ENCODE assay signal across 31 cellular contexts in the genomic region with DNA sequence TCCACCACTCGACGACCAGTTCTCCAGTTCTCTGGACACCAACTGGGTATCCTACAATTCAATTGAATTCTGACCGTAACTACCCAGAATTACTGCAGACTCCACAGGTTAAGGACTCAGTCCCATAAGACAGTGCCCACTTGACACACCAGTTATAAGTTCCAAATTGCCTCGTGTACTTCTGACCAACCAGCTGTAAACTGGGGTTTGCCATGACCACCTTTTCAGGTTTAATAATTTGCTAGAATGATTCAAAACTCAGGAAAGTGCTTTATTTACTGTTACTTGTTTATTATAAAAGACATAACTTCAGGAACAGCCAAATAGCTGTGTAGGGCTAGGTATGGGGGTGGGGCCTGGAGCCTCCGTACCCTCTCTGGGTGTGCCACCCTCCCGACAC. TPM values are rescaled to one million over a fixed set of nuclear protein-coding genes. Genes with fewer than 3 reads are reported as not detected.
"Had no signal": no experiment of that assay in that cellular context is flagged by ENCODE, and none has a peak within 500 bp of the region (broad histone marks: within the 10 kb centered on the region; RNA-seq: fewer than 3 reads in every experiment).

No MANE protein-coding gene starts in this region.

- H3K9me3 Mint-ChIP-seq: activated CD4-positive, alpha-beta T cell treated with anti-CD3 and anti-CD28 coated beads, Interleukin-2, amount 10 ng/mL, durations not matched to agents 7 days and 5 days; activated naive CD4-positive, alpha-beta T cell treated with anti-CD3 and anti-CD28 coated beads, Interleukin-2, amount 10 ng/mL, durations not matched to agents 7 days and 5 days; activated T-cell treated with anti-CD3 and anti-CD28 coated beads, Interleukin-2, amount 50 U/mL, for 24 hours; T-helper 1 cell treated with Interleukin-12 subunit alpha and Interleukin-12 subunit beta and Interleukin-4 antibody, amounts not matched to agents 30 μg/mL and 1 μg/mL, for 36 hours; T-helper 2 cell treated with Interferon-gamma antibody and Interleukin-4, amounts not matched to agents 5 μg/mL and 100 μg/mL, for 36 hours had no signal

- H3K4me1 ChIP-seq: Peyer's patch, SJSA1 had no signal

- ATAC-seq: activated CD4-positive, alpha-beta T cell treated with anti-CD3 and anti-CD28 coated beads for 36 hours; activated CD4-positive, CD25-positive, alpha-beta regulatory T cell treated with anti-CD3 and anti-CD28 coated beads, Interleukin-2, amount 50 U/mL, for 24 hours; activated CD8-positive, alpha-beta T cell treated with anti-CD3 and anti-CD28 coated beads, Interleukin-2, amount 10 ng/mL, durations not matched to agents 7 days and 5 days; PC-3 had no signal

- H3K27me3 ChIP-seq: brain microvascular endothelial cell, Peyer's patch, SJSA1 had no signal

- H3K9me3 ChIP-seq: Peyer's patch, SJSA1, SK-N-SH had no signal

- H3K27ac Mint-ChIP-seq: activated CD4-positive, alpha-beta T cell treated with anti-CD3 and anti-CD28 coated beads for 36 hours; activated CD4-positive, alpha-beta T cell treated with anti-CD3 and anti-CD28 coated beads, Interleukin-2, amount 10 ng/mL, durations not matched to agents 7 days and 5 days; activated CD8-positive, alpha-beta T cell treated with anti-CD3 and anti-CD28 coated beads, Interleukin-2, amount 10 ng/mL, durations not matched to agents 7 days and 5 days; activated naive CD4-positive, alpha-beta T cell treated with anti-CD3 and anti-CD28 coated beads, Interleukin-2, amount 10 ng/mL, durations not matched to agents 7 days and 5 days; activated naive CD8-positive, alpha-beta T cell; activated T-cell treated with anti-CD3 and anti-CD28 coated beads, Interleukin-2, amount 50 U/mL, for 24 hours; T-helper 1 cell treated with Interleukin-12 subunit alpha and Interleukin-12 subunit beta and Interleukin-4 antibody, amounts not matched to agents 30 μg/mL and 1 μg/mL, for 36 hours; T-helper 2 cell treated with Interferon-gamma antibody and Interleukin-4, amounts not matched to agents 5 μg/mL and 100 μg/mL, for 36 hours had no signal

- H3K27ac ChIP-seq: brain microvascular endothelial cell, Peyer's patch, SJSA1 had no signal

- H3K9ac ChIP-seq: SK-N-SH had no signal

- H3K4me1 Mint-ChIP-seq: activated CD4-positive, alpha-beta T cell treated with anti-CD3 and anti-CD28 coated beads for 36 hours; activated naive CD4-positive, alpha-beta T cell treated with anti-CD3 and anti-CD28 coated beads, Interleukin-2, amount 10 ng/mL, durations not matched to agents 7 days and 5 days had no signal

- H3K4me3 ChIP-seq: Peyer's patch, SJSA1 had no signal

- H3K27me3 Mint-ChIP-seq: activated CD4-positive, alpha-beta T cell treated with anti-CD3 and anti-CD28 coated beads for 36 hours; activated CD4-positive, alpha-beta T cell treated with anti-CD3 and anti-CD28 coated beads, Interleukin-2, amount 10 ng/mL, durations not matched to agents 7 days and 5 days; activated naive CD4-positive, alpha-beta T cell treated with anti-CD3 and anti-CD28 coated beads, Interleukin-2, amount 10 ng/mL, durations not matched to agents 7 days and 5 days; activated naive CD8-positive, alpha-beta T cell; activated T-cell treated with anti-CD3 and anti-CD28 coated beads, Interleukin-2, amount 50 U/mL, for 24 hours had no signal

- H3K4me3 Mint-ChIP-seq: activated CD4-positive, alpha-beta T cell treated with anti-CD3 and anti-CD28 coated beads for 36 hours; activated CD4-positive, alpha-beta T cell treated with anti-CD3 and anti-CD28 coated beads, Interleukin-2, amount 10 ng/mL, durations not matched to agents 7 days and 5 days; activated CD8-positive, alpha-beta T cell treated with anti-CD3 and anti-CD28 coated beads, Interleukin-2, amount 10 ng/mL, durations not matched to agents 7 days and 5 days; activated naive CD4-positive, alpha-beta T cell treated with anti-CD3 and anti-CD28 coated beads, Interleukin-2, amount 10 ng/mL, durations not matched to agents 7 days and 5 days; activated naive CD8-positive, alpha-beta T cell; activated T-cell treated with anti-CD3 and anti-CD28 coated beads, Interleukin-2, amount 50 U/mL, for 24 hours; T-helper 1 cell treated with Interleukin-12 subunit alpha and Interleukin-12 subunit beta and Interleukin-4 antibody, amounts not matched to agents 30 μg/mL and 1 μg/mL, for 36 hours; T-helper 2 cell treated with Interferon-gamma antibody and Interleukin-4, amounts not matched to agents 5 μg/mL and 100 μg/mL, for 36 hours had no signal

- H3K4me2 ChIP-seq: SK-N-SH had no signal

- DNase-seq: activated CD4-positive, alpha-beta T cell treated with anti-CD3 and anti-CD28 coated beads for 36 hours; activated CD4-positive, alpha-beta T cell treated with anti-CD3 and anti-CD28 coated beads, Interleukin-2, amount 10 ng/mL, durations not matched to agents 7 days and 5 days; activated CD4-positive, alpha-beta T cell treated with anti-CD3 and anti-CD28 coated beads, Interleukin-2, amount 50 U/mL, for 48 hours; activated CD8-positive, alpha-beta T cell treated with anti-CD3 and anti-CD28 coated beads, Interleukin-2, amount 10 ng/mL, durations not matched to agents 7 days and 5 days; activated naive CD4-positive, alpha-beta T cell treated with anti-CD3 and anti-CD28 coated beads, Interleukin-2, amount 10 ng/mL, durations not matched to agents 7 days and 5 days; activated T-cell treated with anti-CD3 and anti-CD28 coated beads, Interleukin-2, amount 50 U/mL, for 24 hours; amniotic stem cell; aorta; brain microvascular endothelial cell; central memory CD4-positive, alpha-beta T cell; MM.1S; MV-4-11; NCI-H1092; NCI-H1436 treated with DMSO at 0.1 percent for 48 hours; NCI-H1694 treated with DMSO at 0.1 percent for 48 hours; NCI-H2029; NCI-H345; NCI-H524 treated with DMSO at 0.1 percent for 48 hours; PC-3; Peyer's patch; RPMI8226; SHP77 treated with DMSO at 0.1 percent for 48 hours; SK-N-SH had no signal

RNA-seq across cellular contexts. Expression of a gene that starts 23.0 kb away (rescaled TPM):
- total RNA-seq: activated CD4-positive, alpha-beta T cell treated with anti-CD3 and anti-CD28 coated beads for 36 hours; activated CD4-positive, alpha-beta T cell treated with anti-CD3 and anti-CD28 coated beads, Interleukin-2, amount 10 ng/mL, durations not matched to agents 7 days and 5 days; activated CD8-positive, alpha-beta T cell treated with anti-CD3 and anti-CD28 coated beads, Interleukin-2, amount 10 ng/mL, durations not matched to agents 7 days and 5 days; aorta; chondrocyte; LHCN-M2; NCI-H460; PC-3; SJSA1 had no signal
- polyA plus RNA-seq: SK-N-SH had no signal

RNA-seq across cellular contexts. Expression of a gene that starts 23.4 kb away (rescaled TPM):
- total RNA-seq: activated CD4-positive, alpha-beta T cell treated with anti-CD3 and anti-CD28 coated beads, Interleukin-2, amount 10 ng/mL, durations not matched to agents 7 days and 5 days; activated CD8-positive, alpha-beta T cell treated with anti-CD3 and anti-CD28 coated beads, Interleukin-2, amount 10 ng/mL, durations not matched to agents 7 days and 5 days; aorta; chondrocyte; LHCN-M2; NCI-H460; SJSA1 had no signal
- polyA plus RNA-seq: SK-N-SH had no signal
